Comparison of ENCODE assay signal across 9 cellular contexts in genomic region chr2:180359522-180360282, GRCh38.
DNase-seq lines count a peak whose midpoint lies in the region; ATAC-seq and TF ChIP-seq lines count a peak whose summit lies in the region.
"Had no signal": no experiment of that assay in that cellular context is flagged by ENCODE, and none has a peak within 500 bp of the region (broad histone marks: within the 10 kb centered on the region; RNA-seq: fewer than 3 reads in every experiment).

No MANE protein-coding gene starts in this region.

- DNase-seq in DMS153 (lab: John Stamatoyannopoulos, UW) (peak; percentile 25), SK-MEL-5 (ENCODE audit: low read depth, low spot score) (peak; percentile 53), stomach (peak; percentile 28), NCI-H187 (lab: John Stamatoyannopoulos, UW) (no peak), DMS79 treated with DMSO at 0.1 percent for 48 hours (lab: John Stamatoyannopoulos, UW) (no peak), inferior parietal cortex (ENCODE audit: extremely low spot score) (no peak)

- H3K4me3 ChIP-seq in stomach, result no peak overlapping the region

- no peak for TF ChIP-seq POLR2A in stomach (IDR thresholded peaks at IDR 0.05)

- TF ChIP-seq EP300 in stomach (IDR thresholded peaks at IDR 0.05), result no peak

- H3K27me3 ChIP-seq in stomach, result no peaks in the 10 kb centered on the region

- H3K27ac ChIP-seq in stomach, result no peak overlapping the region
- H3K27ac ChIP-seq: HL-60 had no signal

- TF ChIP-seq CTCF in stomach (IDR thresholded peaks at IDR 0.05), result no peak

- no peaks in the 10 kb centered on the region for H3K9me3 ChIP-seq in stomach

- intact Hi-C loops in stomach (cut with DNase I; ENCODE audit: low total_unique reads), result no loop called here

- no peaks in the 10 kb centered on the region for H3K36me3 ChIP-seq in stomach

- in situ Hi-C loops in SK-MEL-5 (cut with HindIII; ENCODE audit: low pct_unique_long_range_greater_than_20kb, low sequenced_read_pairs), result no loop called here

- WGBS in stomach, 5 donors, result 81 to 100% (median 94%) methylated on average over 1 of the region's 1 CpG; no CpG with 5 or more reads in 1 of the 5 donors

- ATAC-seq in GM19395 (IDR thresholded peaks at IDR 0.05; ENCODE audit: unreplicated experiment) (peak; percentile 96), HG03135 (IDR thresholded peaks at IDR 0.05; ENCODE audit: unreplicated experiment) (peak; percentile 94)

- H3K4me1 ChIP-seq in stomach, result peaks cover 0 to 9% (median 5%) of the 10 kb centered on the region in 4 donors

Comparison
In these comparisons a context has a peak if more than half of its experiments do, and no peak if none do; other contexts are left out.
1. DNase-seq: peak in DMS153 (single experiment), SK-MEL-5 (single experiment) and stomach (single experiment); none in NCI-H187 (0 of 2), DMS79 treated with DMSO at 0.1 percent for 48 hours (single experiment) and inferior parietal cortex (single experiment).